Comparison of ENCODE assay signal across 8 cellular contexts in genomic region chr5:154714271-154714986, GRCh38. TPM values are rescaled to one million over a fixed set of nuclear protein-coding genes. Genes with fewer than 3 reads are reported as not detected.
DNase-seq lines count a peak whose midpoint lies in the region; ATAC-seq and TF ChIP-seq lines count a peak whose summit lies in the region.

No MANE protein-coding gene starts in this region.

- H3K36me3 Mint-ChIP-seq in CD8-positive, alpha-beta memory T cell: no peaks in the 10 kb centered on the region

- H3K4me3 Mint-ChIP-seq in CD8-positive, alpha-beta memory T cell: peak overlapping the region in 1 of 7 donors; percentile 56

- in situ Hi-C loops in T47D (cut with HindIII; ENCODE audit: low pct_unique_long_range_greater_than_20kb, low sequenced_read_pairs): no loop called here

- POLR2A ChIA-PET in GM10248 (lab: Yijun Ruan, JAX): no interaction called here
- POLR2A ChIA-PET in CD8-positive, alpha-beta memory T cell (lab: Charles Lee): no interaction called here

- no peaks in the 10 kb centered on the region for H3K27me3 ChIP-seq in CD8-positive, alpha-beta memory T cell (ENCODE audit: insufficient read depth, low read length, poor library complexity, severe bottlenecking)

- peaks cover 0 to 6% of the 10 kb centered on the region in 2 donors for H3K27me3 Mint-ChIP-seq in CD8-positive, alpha-beta memory T cell

- CTCF ChIA-PET in GM10248 (lab: Yijun Ruan, JAX): interaction anchor here (0.7 to 2.0 kb wide), 5 partner anchors 10 to 63 kb away, joined by 3 to 6 read pairs (median 4); no protein-coding TSS in a partner anchor
- CTCF ChIA-PET in CD8-positive, alpha-beta memory T cell (lab: Charles Lee): interaction anchor here (1.5 kb wide), 1 partner anchor 66 kb away, joined by 4 read pairs; no protein-coding TSS in a partner anchor

- no peak overlapping the region for H3K4me3 ChIP-seq in CD8-positive, alpha-beta memory T cell (ENCODE audit: low read length)

- no peaks in the 10 kb centered on the region for H3K4me1 ChIP-seq in CD8-positive, alpha-beta memory T cell (ENCODE audit: insufficient read depth, low read length)

- no peaks in the 10 kb centered on the region for H3K36me3 ChIP-seq in CD8-positive, alpha-beta memory T cell (ENCODE audit: insufficient read depth, low read length)

- ATAC-seq in GM21528 (IDR thresholded peaks at IDR 0.05; ENCODE audit: low FRiP score, unreplicated experiment) (peak; percentile 75), omental fat pad (ENCODE audit: low FRiP score) (peak; percentile 33)

- H3K9me3 ChIP-seq in CD8-positive, alpha-beta memory T cell (ENCODE audit: low read length): no peaks in the 10 kb centered on the region

- H3K9me3 Mint-ChIP-seq in CD8-positive, alpha-beta memory T cell: no peaks in the 10 kb centered on the region

- TF ChIP-seq CTCF in GM10248 (IDR thresholded peaks at IDR 0.05; ENCODE audit: control extremely low read depth, extremely low read depth, low read depth, missing control alignments) (no peak), omental fat pad (IDR thresholded peaks at IDR 0.05) (no peak)

- no peak overlapping the region for H3K27ac ChIP-seq in CD8-positive, alpha-beta memory T cell (ENCODE audit: low read depth, low read length)

- DNase-seq in GM10248 (ENCODE audit: extremely low spot score) (peak; percentile 41), LoVo (ENCODE audit: low spot score) (peak; percentile 44), T47D (ENCODE audit: low read depth in 1 of 2, low spot score in 1 of 2) (peak; percentile 64 to 75), omental fat pad (ENCODE audit: low spot score) (no peak), hippocampal formation (lab: John Stamatoyannopoulos, UW) (no peak), NCI-H2227 (lab: John Stamatoyannopoulos, UW; ENCODE audit: unreplicated experiment) (no peak)
- DNase-seq in CD8-positive, alpha-beta memory T cell: no peak

- H3K27ac Mint-ChIP-seq in CD8-positive, alpha-beta memory T cell: no peak overlapping the region

- peaks cover 0 to 4% (median 4%) of the 10 kb centered on the region in 3 donors for H3K4me1 Mint-ChIP-seq in CD8-positive, alpha-beta memory T cell

RNA-seq across cellular contexts. Expression of gene LARP1, which starts 40.7 kb away (rescaled TPM):
- 100 to 1,000 TPM in 2 of 4 donors, 10 to 100 TPM in 2; 80.5 to 155 (median 106) TPM for total RNA-seq in omental fat pad
- 100 to 1,000 TPM; 329 to 344 TPM for total RNA-seq in CD8-positive, alpha-beta memory T cell
- polyA plus RNA-seq in CD8-positive, alpha-beta memory T cell: 28.4 TPM

Comparison
In these comparisons a context has a peak if more than half of its experiments do, and no peak if none do; other contexts are left out.
1. DNase-seq: peak in GM10248 (single experiment), LoVo (single experiment) and T47D (2 of 2); none in omental fat pad (single experiment), CD8-positive, alpha-beta memory T cell (0 of 5), hippocampal formation (0 of 2) and NCI-H2227 (single experiment).